1 cellular context compared by ENCODE assay signal in genomic region chr5:178152491-178153444, GRCh38.
TF ChIP-seq lines count a peak whose summit lies in the region.

No MANE protein-coding gene starts in this region.

TF ChIP-seq in H1, 55 proteins besides CTCF, POLR2A, EP300 and RAD21:
- TF ChIP-seq ATF3 (IDR thresholded peaks at IDR 0.05; ENCODE audit: insufficient read depth, low read depth, low read length): no peak
TF ChIP-seq in H1: peak in this region for 0.
